10 cellular contexts compared by ENCODE assay signal in genomic region chr15:98745650-98746374, GRCh38.
DNase-seq lines count a peak whose midpoint lies in the region; ATAC-seq, FAIRE-seq and TF ChIP-seq lines count a peak whose summit lies in the region.
"Had no signal": no experiment of that assay in that cellular context is flagged by ENCODE, and none has a peak within 500 bp of the region (broad histone marks: within the 10 kb centered on the region; RNA-seq: fewer than 3 reads in every experiment).

No MANE protein-coding gene starts in this region.

- DNase-seq in GM23338 (ENCODE audit: low spot score), result no peak
- peak; percentile 45 for DNase-seq in NCI-H526 treated with DMSO at 0.1 percent for 48 hours (lab: John Stamatoyannopoulos, UW)
- peak; percentile 91 for DNase-seq in bronchial epithelial cell (ENCODE audit: low read depth)
- DNase-seq in NK-92 (lab: John Stamatoyannopoulos, UW; ENCODE audit: unreplicated experiment), result no peak
- no peak for DNase-seq in activated naive CD4-positive, alpha-beta T cell (lab: John Stamatoyannopoulos, UW)
- DNase-seq: activated CD4-positive, CD25-positive, alpha-beta regulatory T cell treated with anti-CD3 and anti-CD28 coated beads, Interleukin-2, amount 50 U/mL, for 72 hours; SJCRH30; stimulated activated CD4-positive, alpha-beta T cell treated with anti-CD3 and anti-CD28 coated beads, Interleukin-4, amount 100 ng/mL, for 4 hours had no signal

- no peak overlapping the region for H3K4me2 ChIP-seq in GM23338

- H2AFZ ChIP-seq in GM23338, result no peak overlapping the region

- H3K27me3 ChIP-seq in GM23338 (ENCODE audit: insufficient read depth) (no peaks in the 10 kb centered on the region), bronchial epithelial cell (ENCODE audit: control insufficient read depth, insufficient read depth, low read length) (no peaks in the 10 kb centered on the region), neutrophil (no peaks in the 10 kb centered on the region)
- H3K27me3 ChIP-seq: SJCRH30 had no signal

- no peak for FAIRE-seq in bronchial epithelial cell (lab: Jason Lieb, UNC)

- H3K36me3 ChIP-seq in GM23338 (ENCODE audit: insufficient read depth) (no peaks in the 10 kb centered on the region), bronchial epithelial cell (ENCODE audit: control insufficient read depth, insufficient read depth, low read length) (no peaks in the 10 kb centered on the region), neutrophil (no peaks in the 10 kb centered on the region)
- H3K36me3 ChIP-seq: SJCRH30 had no signal

- H4K20me1 ChIP-seq in GM23338 (replicated peaks; ENCODE audit: insufficient read depth), result peaks cover 71% of the 10 kb centered on the region

- H3F3A ChIP-seq in GM23338 (replicated peaks; ENCODE audit: low read depth), result no peaks in the 10 kb centered on the region

- H3K4me3 Mint-ChIP-seq in GM23338, result no peak overlapping the region

- H3K79me2 ChIP-seq in GM23338 (replicated peaks; ENCODE audit: insufficient read depth), result peaks cover 100% of the 10 kb centered on the region

- H3K27ac Mint-ChIP-seq in GM23338, result peak overlapping the region; percentile 35; the same call in 1 of the 2 replicates

- H3K27ac ChIP-seq in GM23338 (ENCODE audit: low read depth) (0 out of 2 replicates have a peak overlapping the region, but pooled peaks have one; percentile 45), neutrophil (peak overlapping the region; percentile 72)
- H3K27ac ChIP-seq: SJCRH30 had no signal

- TF ChIP-seq CTCF in GM23338 (conservative IDR thresholded peaks at IDR 0.05; ENCODE audit: low read depth in 2 of 2) (no peak), bronchial epithelial cell (IDR thresholded peaks at IDR 0.05; ENCODE audit: insufficient read depth, low read length, severe bottlenecking) (no peak), neutrophil (IDR thresholded peaks at IDR 0.05) (no peak)

- no peaks in the 10 kb centered on the region for H3K36me3 Mint-ChIP-seq in GM23338 (ENCODE audit: low read depth)

- peaks cover 57% of the 10 kb centered on the region for H3K4me1 Mint-ChIP-seq in GM23338

- H3K4me3 ChIP-seq in GM23338, result no peak overlapping the region
- H3K4me3 ChIP-seq in bronchial epithelial cell (ENCODE audit: low read depth, low read length), result no peak overlapping the region
- no peak overlapping the region for H3K4me3 ChIP-seq in neutrophil (ENCODE audit: low read depth in 1 of 2, low read length in 1 of 2)
- H3K4me3 ChIP-seq: SJCRH30 had no signal

- H3K9me2 ChIP-seq in GM23338 (ENCODE audit: insufficient read depth), result no peaks in the 10 kb centered on the region

- H3K27me3 Mint-ChIP-seq in GM23338 (ENCODE audit: insufficient read depth, low read depth, poor library complexity), result peaks cover 1% of the 10 kb centered on the region

- no peaks in the 10 kb centered on the region for H3K9me3 ChIP-seq in neutrophil
- H3K9me3 ChIP-seq: SJCRH30 had no signal

- ATAC-seq in GM23338 (no peak), GM19328 (IDR thresholded peaks at IDR 0.05; ENCODE audit: unreplicated experiment) (no peak)

- no peaks in the 10 kb centered on the region for H3K9me3 Mint-ChIP-seq in GM23338

- peaks cover 47% of the 10 kb centered on the region for H3K4me1 ChIP-seq in GM23338 (ENCODE audit: insufficient read depth)
- peaks cover 46 to 54% of the 10 kb centered on the region in 2 experiments for H3K4me1 ChIP-seq in neutrophil (ENCODE audit: control insufficient read depth in 1 of 2, insufficient read depth in 1 of 2, low read depth in 1 of 2, low read length in 1 of 2)

TF ChIP-seq in GM23338, 12 proteins besides CTCF, POLR2A, EP300 and RAD21:
- TF ChIP-seq, protein P1, sequence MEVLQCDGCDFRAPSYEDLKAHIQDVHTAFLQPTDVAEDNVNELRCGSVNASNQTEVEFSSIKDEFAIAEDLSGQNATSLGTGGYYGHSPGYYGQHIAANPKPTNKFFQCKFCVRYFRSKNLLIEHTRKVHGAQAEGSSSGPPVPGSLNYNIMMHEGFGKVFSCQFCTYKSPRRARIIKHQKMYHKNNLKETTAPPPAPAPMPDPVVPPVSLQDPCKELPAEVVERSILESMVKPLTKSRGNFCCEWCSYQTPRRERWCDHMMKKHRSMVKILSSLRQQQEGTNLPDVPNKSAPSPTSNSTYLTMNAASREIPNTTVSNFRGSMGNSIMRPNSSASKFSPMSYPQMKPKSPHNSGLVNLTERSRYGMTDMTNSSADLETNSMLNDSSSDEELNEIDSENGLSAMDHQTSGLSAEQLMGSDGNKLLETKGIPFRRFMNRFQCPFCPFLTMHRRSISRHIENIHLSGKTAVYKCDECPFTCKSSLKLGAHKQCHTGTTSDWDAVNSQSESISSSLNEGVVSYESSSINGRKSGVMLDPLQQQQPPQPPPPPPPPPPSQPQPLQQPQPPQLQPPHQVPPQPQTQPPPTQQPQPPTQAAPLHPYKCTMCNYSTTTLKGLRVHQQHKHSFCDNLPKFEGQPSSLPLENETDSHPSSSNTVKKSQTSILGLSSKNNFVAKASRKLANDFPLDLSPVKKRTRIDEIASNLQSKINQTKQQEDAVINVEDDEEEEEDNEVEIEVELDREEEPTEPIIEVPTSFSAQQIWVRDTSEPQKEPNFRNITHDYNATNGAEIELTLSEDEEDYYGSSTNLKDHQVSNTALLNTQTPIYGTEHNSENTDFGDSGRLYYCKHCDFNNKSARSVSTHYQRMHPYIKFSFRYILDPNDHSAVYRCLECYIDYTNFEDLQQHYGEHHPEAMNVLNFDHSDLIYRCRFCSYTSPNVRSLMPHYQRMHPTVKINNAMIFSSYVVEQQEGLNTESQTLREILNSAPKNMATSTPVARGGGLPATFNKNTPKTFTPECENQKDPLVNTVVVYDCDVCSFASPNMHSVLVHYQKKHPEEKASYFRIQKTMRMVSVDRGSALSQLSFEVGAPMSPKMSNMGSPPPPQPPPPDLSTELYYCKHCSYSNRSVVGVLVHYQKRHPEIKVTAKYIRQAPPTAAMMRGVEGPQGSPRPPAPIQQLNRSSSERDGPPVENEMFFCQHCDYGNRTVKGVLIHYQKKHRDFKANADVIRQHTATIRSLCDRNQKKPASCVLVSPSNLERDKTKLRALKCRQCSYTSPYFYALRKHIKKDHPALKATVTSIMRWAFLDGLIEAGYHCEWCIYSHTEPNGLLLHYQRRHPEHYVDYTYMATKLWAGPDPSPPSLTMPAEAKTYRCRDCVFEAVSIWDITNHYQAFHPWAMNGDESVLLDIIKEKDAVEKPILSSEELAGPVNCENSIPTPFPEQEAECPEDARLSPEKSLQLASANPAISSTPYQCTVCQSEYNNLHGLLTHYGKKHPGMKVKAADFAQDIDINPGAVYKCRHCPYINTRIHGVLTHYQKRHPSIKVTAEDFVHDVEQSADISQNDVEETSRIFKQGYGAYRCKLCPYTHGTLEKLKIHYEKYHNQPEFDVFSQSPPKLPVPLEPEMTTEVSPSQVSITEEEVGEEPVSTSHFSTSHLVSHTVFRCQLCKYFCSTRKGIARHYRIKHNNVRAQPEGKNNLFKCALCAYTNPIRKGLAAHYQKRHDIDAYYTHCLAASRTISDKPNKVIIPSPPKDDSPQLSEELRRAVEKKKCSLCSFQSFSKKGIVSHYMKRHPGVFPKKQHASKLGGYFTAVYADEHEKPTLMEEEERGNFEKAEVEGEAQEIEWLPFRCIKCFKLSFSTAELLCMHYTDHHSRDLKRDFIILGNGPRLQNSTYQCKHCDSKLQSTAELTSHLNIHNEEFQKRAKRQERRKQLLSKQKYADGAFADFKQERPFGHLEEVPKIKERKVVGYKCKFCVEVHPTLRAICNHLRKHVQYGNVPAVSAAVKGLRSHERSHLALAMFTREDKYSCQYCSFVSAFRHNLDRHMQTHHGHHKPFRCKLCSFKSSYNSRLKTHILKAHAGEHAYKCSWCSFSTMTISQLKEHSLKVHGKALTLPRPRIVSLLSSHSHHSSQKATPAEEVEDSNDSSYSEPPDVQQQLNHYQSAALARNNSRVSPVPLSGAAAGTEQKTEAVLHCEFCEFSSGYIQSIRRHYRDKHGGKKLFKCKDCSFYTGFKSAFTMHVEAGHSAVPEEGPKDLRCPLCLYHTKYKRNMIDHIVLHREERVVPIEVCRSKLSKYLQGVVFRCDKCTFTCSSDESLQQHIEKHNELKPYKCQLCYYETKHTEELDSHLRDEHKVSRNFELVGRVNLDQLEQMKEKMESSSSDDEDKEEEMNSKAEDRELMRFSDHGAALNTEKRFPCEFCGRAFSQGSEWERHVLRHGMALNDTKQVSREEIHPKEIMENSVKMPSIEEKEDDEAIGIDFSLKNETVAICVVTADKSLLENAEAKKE (CRISPR knock-in tag; IDR thresholded peaks at IDR 0.05), result no peak
- TF ChIP-seq EZH2phosphoT487 (IDR thresholded peaks at IDR 0.05; ENCODE audit: unreplicated experiment) (no peak), CREB1 (CRISPR knock-in tag; IDR thresholded peaks at IDR 0.05; ENCODE audit: low read depth) (no peak), ZNF331 (CRISPR knock-in tag; IDR thresholded peaks at IDR 0.05; ENCODE audit: low read depth) (no peak), JUNB (IDR thresholded peaks at IDR 0.05; ENCODE audit: unreplicated experiment) (no peak), ETS1 (IDR thresholded peaks at IDR 0.05) (no peak), NANOG (IDR thresholded peaks at IDR 0.05; ENCODE audit: borderline replicate concordance) (no peak)

Comparison
In these comparisons a context has a peak if more than half of its experiments do, and no peak if none do; other contexts are left out.
1. DNase-seq: peak in NCI-H526 treated with DMSO at 0.1 percent for 48 hours (single experiment) and bronchial epithelial cell (single experiment); none in GM23338 (single experiment), NK-92 (single experiment) and activated naive CD4-positive, alpha-beta T cell (0 of 4).